In the genomic region with DNA sequence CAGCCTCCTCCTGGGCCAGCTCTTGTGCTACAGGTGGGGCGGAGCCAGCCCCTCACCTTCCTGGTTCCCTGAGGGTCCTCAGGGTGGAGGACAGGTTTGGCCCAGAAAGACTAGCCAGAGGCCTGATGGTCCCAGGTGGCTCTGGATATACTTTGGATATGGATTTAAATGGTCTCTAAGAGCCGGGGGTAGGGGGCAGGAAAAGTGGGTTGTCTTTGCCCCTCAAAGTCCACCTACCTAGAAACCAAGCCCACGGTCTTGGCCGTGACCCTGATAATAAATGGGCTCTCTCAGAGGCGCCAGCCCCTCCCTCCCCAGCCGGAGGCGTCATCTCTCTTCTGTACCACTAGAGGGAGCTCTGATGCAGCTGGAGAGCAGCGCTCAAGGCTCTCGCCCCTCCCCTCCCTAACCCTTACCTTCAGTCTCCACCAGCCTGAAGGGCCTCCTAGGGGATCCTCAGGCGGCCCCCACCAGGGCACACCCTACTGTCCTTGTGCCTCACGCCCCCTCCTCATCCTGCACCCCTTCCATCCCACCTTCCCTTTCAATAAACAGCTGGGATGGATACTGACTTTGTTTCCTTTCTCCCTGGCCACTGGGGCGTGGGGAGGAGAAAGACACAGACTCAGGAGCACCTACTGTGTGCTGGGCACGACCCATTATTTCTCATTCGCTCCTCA, we compare ENCODE assay signal across 1 cellular context.
TF ChIP-seq lines count a peak whose summit lies in the region.

No MANE protein-coding gene starts in this region.

TF ChIP-seq in GM12878, 131 proteins besides CTCF, POLR2A, EP300 and RAD21 (continued from another document):
- no peak for TF ChIP-seq ELK1 (IDR thresholded peaks at IDR 0.05; ENCODE audit: low read depth, low read length)
- TF ChIP-seq NBN (IDR thresholded peaks at IDR 0.05) = 0 out of 2 replicates have a peak, but pooled peaks have one; percentile 19
- 0 out of 2 replicates have a peak, but pooled peaks have one; percentile 33 for TF ChIP-seq CREB1 (IDR thresholded peaks at IDR 0.05; ENCODE audit: low read depth)
- TF ChIP-seq CREM (IDR thresholded peaks at IDR 0.05; ENCODE audit: low read depth) = peak; percentile 47; the same call in 1 of the 2 replicates
- TF ChIP-seq USF1 (IDR thresholded peaks at IDR 0.05; ENCODE audit: borderline replicate concordance, extremely low read length, insufficient read depth, low read depth, low read length) = no peak
- TF ChIP-seq SMARCA5 (IDR thresholded peaks at IDR 0.05) = no peak; the same call in 1 of the 2 replicates
